In genomic region chr6:1382331-1382882, GRCh38 we compare ENCODE assay signal across 11 cellular contexts. TPM values are rescaled to one million over a fixed set of nuclear protein-coding genes. Genes with fewer than 3 reads are reported as not detected.
A peak's percentile ranks its signal among the peaks of the same experiment; 100 is the strongest.
DNase-seq lines count a peak whose midpoint lies in the region; ATAC-seq and TF ChIP-seq lines count a peak whose summit lies in the region.
"Had no signal": no experiment of that assay in that cellular context is flagged by ENCODE, and none has a peak within 500 bp of the region (broad histone marks: within the 10 kb centered on the region; RNA-seq: fewer than 3 reads in every experiment).

No MANE protein-coding gene starts in this region.

- BruUV-seq in mammary epithelial cell (replicated peaks; lab: Mats Ljungman, UMichigan) = no TSS peak

- TF ChIP-seq EP300 in transverse colon (IDR thresholded peaks at IDR 0.05; ENCODE audit: low read depth) = no peak

- intact Hi-C loops in mammary epithelial cell (cut with micrococcal nuclease) (loop anchor here (5.0 kb wide), 2 partner anchors 55 to 1195 kb away; no protein-coding TSS in a partner anchor), transverse colon (cut with DNase I; ENCODE audit: low total_unique reads) (loop anchor here (1.0 to 5.0 kb wide), 3 partner anchors 585 to 795 kb away; no protein-coding TSS in a partner anchor)

- no peak overlapping the region for H3K4me3 ChIP-seq in mammary epithelial cell (replicated peaks in 1 of 3; ENCODE audit: insufficient read depth in 1 of 3, low read depth in 2 of 3, low read length in 3 of 3)
- H3K4me3 ChIP-seq in mesenchymal stem cell (ENCODE audit: insufficient read depth in 1 of 2, low read depth in 1 of 2, low read length in 2 of 2) = peak overlapping the region in 1 of 2 experiments; percentile 55
- peak overlapping the region in 3 of 4 donors; percentile 8 to 43 (median 31) for H3K4me3 ChIP-seq in transverse colon

- H3K4ac ChIP-seq in mesenchymal stem cell (ENCODE audit: low read depth in 1 of 2, low read length in 2 of 2) = no peak overlapping the region

- H2AFZ ChIP-seq in mammary epithelial cell (ENCODE audit: low read depth, low read length) (peak overlapping the region; percentile 38), mesenchymal stem cell (ENCODE audit: low read depth, low read length) (no peak overlapping the region)

- H4K91ac ChIP-seq in mesenchymal stem cell (ENCODE audit: low read length) = no peak overlapping the region

- H3K4me1 Mint-ChIP-seq in activated naive CD4-positive, alpha-beta T cell treated with anti-CD3 and anti-CD28 coated beads, Interleukin-2, amount 50 U/mL, for 24 hours = peaks cover 35% of the 10 kb centered on the region

- no peak for DNase-seq in activated naive CD4-positive, alpha-beta T cell treated with anti-CD3 and anti-CD28 coated beads, Interleukin-2, amount 50 U/mL, for 72 hours (ENCODE audit: low spot score in 2 of 2)
- no peak for DNase-seq in mammary epithelial cell
- DNase-seq in mesenchymal stem cell = no peak
- DNase-seq in transverse colon = no peak
- DNase-seq in activated CD8-positive, alpha-beta memory T cell treated with anti-CD3 and anti-CD28 coated beads for 24 hours = no peak
- DNase-seq: NCI-H526 treated with DMSO at 0.1 percent for 48 hours had no signal

- H3K27me3 ChIP-seq in mammary epithelial cell (ENCODE audit: insufficient read depth, low read length) (peaks cover 79% of the 10 kb centered on the region), mesenchymal stem cell (ENCODE audit: control insufficient read depth in 1 of 2, insufficient read depth in 1 of 2, low read length in 2 of 2) (peaks cover 78 to 94% of the 10 kb centered on the region in 2 experiments), transverse colon (peaks cover 99% of the 10 kb centered on the region)

- no peak overlapping the region for H4K8ac ChIP-seq in mesenchymal stem cell (ENCODE audit: low read length)

- H3K36me3 Mint-ChIP-seq in activated naive CD4-positive, alpha-beta T cell treated with anti-CD3 and anti-CD28 coated beads, Interleukin-2, amount 50 U/mL, for 24 hours = no peaks in the 10 kb centered on the region
- peaks cover 0 to 4% of the 10 kb centered on the region in 2 donors for H3K36me3 Mint-ChIP-seq in activated naive CD4-positive, alpha-beta T cell treated with anti-CD3 and anti-CD28 coated beads, Interleukin-2, amount 50 U/mL, for 72 hours

- CTCF ChIA-PET in mammary epithelial cell (lab: Charles Lee; ENCODE audit: low non-redundant PET) = interaction anchor here (0.7 kb wide), 1 partner anchor 55 kb away, joined by 7 read pairs; no protein-coding TSS in a partner anchor

- H3K27ac ChIP-seq in mammary epithelial cell (ENCODE audit: insufficient read depth, low read depth, low read length) = no peak overlapping the region
- H3K27ac ChIP-seq in mesenchymal stem cell (ENCODE audit: low read length, poor library complexity, severe bottlenecking) = no peak overlapping the region
- peak overlapping the region; percentile 82 to 88 (median 86) for H3K27ac ChIP-seq in transverse colon

- peaks cover 55% of the 10 kb centered on the region for H3K27me3 Mint-ChIP-seq in activated naive CD4-positive, alpha-beta T cell treated with anti-CD3 and anti-CD28 coated beads, Interleukin-2, amount 50 U/mL, for 24 hours

- H3K9me3 ChIP-seq in mammary epithelial cell (replicated peaks; ENCODE audit: insufficient read depth, low read length) = no peaks in the 10 kb centered on the region
- no peaks in the 10 kb centered on the region for H3K9me3 ChIP-seq in mesenchymal stem cell (ENCODE audit: control insufficient read depth, low read length)
- H3K9me3 ChIP-seq in transverse colon = no peaks in the 10 kb centered on the region

- no peak for TF ChIP-seq CTCF in mammary epithelial cell (conservative IDR thresholded peaks at IDR 0.05 in 1 of 2, IDR thresholded peaks at IDR 0.05 in 1 of 2; ENCODE audit: extremely low read depth in 1 of 2, insufficient read depth in 1 of 2, low read depth in 1 of 2, low read length in 2 of 2)
- TF ChIP-seq CTCF in transverse colon (IDR thresholded peaks at IDR 0.05) = no peak

- H4K20me1 ChIP-seq in mammary epithelial cell (ENCODE audit: insufficient read depth, low read length) = peaks cover 1% of the 10 kb centered on the region

- no peaks in the 10 kb centered on the region for H3K79me1 ChIP-seq in mesenchymal stem cell (replicated peaks; ENCODE audit: low read length, poor library complexity, severe bottlenecking)

- H3K23ac ChIP-seq in mesenchymal stem cell (ENCODE audit: low read length in 2 of 2) = no peak overlapping the region

- H3K4me1 ChIP-seq in mammary epithelial cell (ENCODE audit: insufficient read depth, low read length) (peaks cover 13% of the 10 kb centered on the region), mesenchymal stem cell (ENCODE audit: control insufficient read depth, insufficient read depth, low read depth, low read length) (peaks cover 40% of the 10 kb centered on the region), transverse colon (peaks cover 5 to 50% (median 33%) of the 10 kb centered on the region in 4 donors)

- H3K14ac ChIP-seq in mesenchymal stem cell (ENCODE audit: low read length in 2 of 2) = no peak overlapping the region

- peak overlapping the region; percentile 57 for H3K4me3 Mint-ChIP-seq in activated naive CD4-positive, alpha-beta T cell treated with anti-CD3 and anti-CD28 coated beads, Interleukin-2, amount 50 U/mL, for 24 hours

- peak overlapping the region; percentile 83 for H3K4me2 ChIP-seq in mammary epithelial cell (ENCODE audit: insufficient read depth, low read depth, low read length)
- no peak overlapping the region for H3K4me2 ChIP-seq in mesenchymal stem cell (ENCODE audit: low read length, poor library complexity, severe bottlenecking)

- no peak overlapping the region for H2BK5ac ChIP-seq in mesenchymal stem cell (ENCODE audit: low read depth, low read length, poor library complexity, severe bottlenecking)

- H2AK5ac ChIP-seq in mesenchymal stem cell (ENCODE audit: low read length, severe bottlenecking) = no peak overlapping the region

- dilution Hi-C loops in mammary epithelial cell (cut with HindIII; ENCODE audit: low sequenced_read_pairs) = no loop called here

- H2BK15ac ChIP-seq in mesenchymal stem cell (ENCODE audit: low read depth, poor library complexity, severe bottlenecking) = no peak overlapping the region

- no peak overlapping the region for H3K18ac ChIP-seq in mesenchymal stem cell (ENCODE audit: low read depth in 1 of 2, low read length in 2 of 2)

- H3K79me2 ChIP-seq in mammary epithelial cell (ENCODE audit: insufficient read depth, low read length) = no peaks in the 10 kb centered on the region

- H2BK12ac ChIP-seq in mesenchymal stem cell (ENCODE audit: low read length in 2 of 2) = no peak overlapping the region

- no peaks in the 10 kb centered on the region for H3K9me3 Mint-ChIP-seq in activated naive CD4-positive, alpha-beta T cell treated with anti-CD3 and anti-CD28 coated beads, Interleukin-2, amount 50 U/mL, for 24 hours
- no peaks in the 10 kb centered on the region for H3K9me3 Mint-ChIP-seq in activated naive CD4-positive, alpha-beta T cell treated with anti-CD3 and anti-CD28 coated beads, Interleukin-2, amount 50 U/mL, for 72 hours
- H3K9me3 Mint-ChIP-seq: activated T-cell treated with anti-CD3 and anti-CD28 coated beads, Interleukin-2, amount 50 U/mL, for 72 hours had no signal

- no peak for ATAC-seq in activated naive CD4-positive, alpha-beta T cell treated with anti-CD3 and anti-CD28 coated beads, Interleukin-2, amount 50 U/mL, for 72 hours
- ATAC-seq in GM21723 (IDR thresholded peaks at IDR 0.05; ENCODE audit: unreplicated experiment) (no peak), HG03139 (IDR thresholded peaks at IDR 0.05; ENCODE audit: unreplicated experiment) (no peak)

- no peak for TF ChIP-seq POLR2A in transverse colon (IDR thresholded peaks at IDR 0.05)

- H3K36me3 ChIP-seq in mammary epithelial cell (ENCODE audit: insufficient read depth, low read length) = no peaks in the 10 kb centered on the region
- H3K36me3 ChIP-seq in mesenchymal stem cell (ENCODE audit: control insufficient read depth in 1 of 2, insufficient read depth in 2 of 2, low read depth in 1 of 2, low read length in 2 of 2) = no peaks in the 10 kb centered on the region
- H3K36me3 ChIP-seq in transverse colon = no peaks in the 10 kb centered on the region

- 33% methylated on average over 6 of the region's 35 CpGs for WGBS in mammary epithelial cell (ENCODE audit: low coverage, missing lambda C conversion rate)
- WGBS in mesenchymal stem cell = under 1% methylated on average over 34 of the region's 35 CpGs
- WGBS in transverse colon (ENCODE audit: low coverage in 1 of 2), 2 donors = 11% methylated on average over 35 of the region's 35 CpGs; no CpG with 5 or more reads in 1 of the 2 donors

- H3K27ac Mint-ChIP-seq in activated naive CD4-positive, alpha-beta T cell treated with anti-CD3 and anti-CD28 coated beads, Interleukin-2, amount 50 U/mL, for 24 hours = no peak overlapping the region
- H3K27ac Mint-ChIP-seq in activated naive CD4-positive, alpha-beta T cell treated with anti-CD3 and anti-CD28 coated beads, Interleukin-2, amount 50 U/mL, for 72 hours = no peak overlapping the region
- H3K27ac Mint-ChIP-seq: activated T-cell treated with anti-CD3 and anti-CD28 coated beads, Interleukin-2, amount 50 U/mL, for 72 hours had no signal

- H3K9ac ChIP-seq in mammary epithelial cell (ENCODE audit: insufficient read depth, low read length) (no peak overlapping the region), mesenchymal stem cell (ENCODE audit: low read length) (peak overlapping the region; percentile 41)

- no peak overlapping the region for H2BK120ac ChIP-seq in mesenchymal stem cell (ENCODE audit: low read depth, low read length)

- in situ Hi-C loops in mammary epithelial cell (cut with MboI; ENCODE audit: low sequenced_read_pairs in 2 of 2) = loop anchor here in 1 of 2 donors (25.0 kb wide), 1 partner anchor 795 kb away; no protein-coding TSS in a partner anchor
- in situ Hi-C loops in transverse colon (cut with MboI; ENCODE audit: low pct_ligation_motif_present in 1 of 4, low pct_unique_long_range_greater_than_20kb in 1 of 4, low sequenced_read_pairs in 3 of 4) = loop anchor here in 2 of 4 donors (10.0 to 25.0 kb wide), 3 partner anchors 470 to 788 kb away; no protein-coding TSS in a partner anchor

RNA-seq across cellular contexts. Expression of gene FOXF2, which starts 7.0 kb away (rescaled TPM):
- total RNA-seq in activated naive CD4-positive, alpha-beta T cell treated with anti-CD3 and anti-CD28 coated beads, Interleukin-2, amount 50 U/mL, for 72 hours = not detected
- total RNA-seq in mammary epithelial cell (not detected), transverse colon (10 to 100 TPM in 3 of 4 donors, 1 to 10 TPM in 1; 9.0 to 45.2 (median 13.5) TPM)
- 0.15 TPM for polyA plus RNA-seq in mammary epithelial cell
- polyA minus RNA-seq in mammary epithelial cell = not detected
- polyA plus RNA-seq in mesenchymal stem cell (2013, experiment 1 of 2) = 0.50 TPM
- 0.33 TPM for polyA plus RNA-seq in mesenchymal stem cell (2013, experiment 2 of 2)
- total RNA-seq: activated T-cell treated with anti-CD3 and anti-CD28 coated beads, Interleukin-2, amount 50 U/mL, for 72 hours; dermis microvascular lymphatic vessel endothelial cell had no signal

Comparison
In these comparisons a context has a peak if more than half of its experiments do, and no peak if none do; other contexts are left out.
1. H3K27ac ChIP-seq: peak in transverse colon (4 of 4); none in mammary epithelial cell (single experiment) and mesenchymal stem cell (single experiment).
2. H3K4me3 ChIP-seq: peak in transverse colon (3 of 4); none in mammary epithelial cell (0 of 3).
3. RNA of gene FOXF2, which starts 7.0 kb away (total RNA-seq): 9.0 to 45.2 TPM in transverse colon; not detected in mammary epithelial cell and not detected in activated naive CD4-positive, alpha-beta T cell treated with anti-CD3 and anti-CD28 coated beads, Interleukin-2, amount 50 U/mL, for 72 hours; every median in the first group is over 4 times any median in the second.